23 cellular contexts compared by ENCODE assay signal in genomic region chr15:27694506-27695077, GRCh38.
A peak's percentile ranks its signal among the peaks of the same experiment; 100 is the strongest.
DNase-seq lines count a peak whose midpoint lies in the region; FAIRE-seq and TF ChIP-seq lines count a peak whose summit lies in the region.
"Had no signal": no experiment of that assay in that cellular context is flagged by ENCODE, and none has a peak within 500 bp of the region (broad histone marks: within the 10 kb centered on the region; RNA-seq: fewer than 3 reads in every experiment).

No MANE protein-coding gene starts in this region.

- H3K4me3 ChIP-seq in bronchial epithelial cell (ENCODE audit: low read depth, low read length) (no peak overlapping the region), mesodermal cell (ENCODE audit: extremely low read depth, insufficient read depth, low read length, poor library complexity, severe bottlenecking) (no peak overlapping the region), small intestine (ENCODE audit: low read depth in 1 of 2, low read length in 2 of 2) (no peak overlapping the region)
- H3K4me3 ChIP-seq: breast epithelium, SJSA1 had no signal

- H3K36me3 ChIP-seq in bronchial epithelial cell (ENCODE audit: control insufficient read depth, insufficient read depth, low read length) (no peaks in the 10 kb centered on the region), mesodermal cell (ENCODE audit: control insufficient read depth, insufficient read depth, low read length) (no peaks in the 10 kb centered on the region), small intestine (ENCODE audit: control insufficient read depth in 2 of 2, insufficient read depth in 2 of 2, low read length in 2 of 2) (no peaks in the 10 kb centered on the region)
- H3K36me3 ChIP-seq: breast epithelium, neutrophil, SJSA1 had no signal

- H3K9me3 ChIP-seq in mesodermal cell (ENCODE audit: control insufficient read depth, low read length) (peaks cover 18% of the 10 kb centered on the region), small intestine (ENCODE audit: control insufficient read depth, low read depth) (peaks cover 4% of the 10 kb centered on the region)
- H3K9me3 ChIP-seq: breast epithelium, neutrophil, SJSA1 had no signal

- WGBS in mesodermal cell (ENCODE audit: insufficient coverage in 2 of 2), 2 experiments = 50 to 57% methylated on average over 3 of the region's 6 CpGs
- WGBS in small intestine, 3 donors = 50 to 64% (median 55%) methylated on average over 6 of the region's 6 CpGs

- DNase-seq in DMS53 (lab: John Stamatoyannopoulos, UW) (peak; percentile 18), DMS53 treated with DMSO at 0.1 percent for 48 hours (lab: John Stamatoyannopoulos, UW; ENCODE audit: unreplicated experiment) (no peak), NCI-H526 (lab: John Stamatoyannopoulos, UW) (peak; percentile 13 to 45), bronchial epithelial cell (ENCODE audit: low read depth) (peak; percentile 61), ecto neural progenitor cell (ENCODE audit: low spot score) (no peak), small intestine (no peak), GM03348 (ENCODE audit: low spot score) (no peak)
- DNase-seq: activated T-cell treated with anti-CD3 and anti-CD28 coated beads, Interleukin-2, amount 50 U/mL, for 24 hours; CD4-positive, CD25-positive, alpha-beta regulatory T cell; DMS 273 treated with DMSO at 0.1 percent for 48 hours; GDM1; left cardiac atrium; mammary epithelial cell; NCI-H1436; NCI-H2171 treated with DMSO at 0.1 percent for 48 hours; NK-92 treated with Interleukin-12 subunit alpha and Interleukin-12 subunit beta, amount 100 ng/mL, for 24 hours had no signal

- no peak for FAIRE-seq in bronchial epithelial cell (lab: Jason Lieb, UNC)
- no peak for FAIRE-seq in small intestine (lab: Jason Lieb, UNC)
- FAIRE-seq: endometrium had no signal

- H3K27ac ChIP-seq in mesodermal cell (ENCODE audit: low read depth, low read length, severe bottlenecking) = peak overlapping the region; percentile 45
- no peak overlapping the region for H3K27ac ChIP-seq in small intestine (ENCODE audit: low read depth in 1 of 2, low read length in 1 of 2)
- H3K27ac ChIP-seq: 22Rv1, breast epithelium, KMS-11, neutrophil, SJSA1 had no signal

- no peak for TF ChIP-seq CTCF in bronchial epithelial cell (IDR thresholded peaks at IDR 0.05; ENCODE audit: insufficient read depth, low read length, severe bottlenecking)

- H3K27me3 ChIP-seq in bronchial epithelial cell (ENCODE audit: control insufficient read depth, insufficient read depth, low read length) = no peaks in the 10 kb centered on the region
- no peaks in the 10 kb centered on the region for H3K27me3 ChIP-seq in small intestine (ENCODE audit: control insufficient read depth in 2 of 2, insufficient read depth in 2 of 2, low read length in 2 of 2)
- H3K27me3 ChIP-seq: breast epithelium, neutrophil, SJSA1 had no signal

- peaks cover 7% of the 10 kb centered on the region for H3K4me1 ChIP-seq in mesodermal cell (ENCODE audit: control insufficient read depth, insufficient read depth, low read length, poor library complexity, severe bottlenecking)
- no peaks in the 10 kb centered on the region for H3K4me1 ChIP-seq in small intestine (ENCODE audit: control insufficient read depth in 2 of 2, insufficient read depth in 1 of 2, low read depth in 1 of 2, low read length in 1 of 2)
- H3K4me1 ChIP-seq: breast epithelium, SJSA1 had no signal

Comparison
In these comparisons a context has a peak if more than half of its experiments do, and no peak if none do; other contexts are left out.
1. DNase-seq: peak in DMS53 (single experiment), NCI-H526 (2 of 2) and bronchial epithelial cell (single experiment); none in DMS53 treated with DMSO at 0.1 percent for 48 hours (single experiment), ecto neural progenitor cell (single experiment), small intestine (single experiment) and GM03348 (single experiment).